In genomic region chr2:218523651-218524050, GRCh38 we compare ENCODE assay signal across 28 cellular contexts.
"Had no signal": no experiment of that assay in that cellular context is flagged by ENCODE, and none has a peak within 500 bp of the region (broad histone marks: within the 10 kb centered on the region; RNA-seq: fewer than 3 reads in every experiment).

No MANE protein-coding gene starts in this region.

- H3K4me1 Mint-ChIP-seq: endodermal cell had no signal

- H3K27ac Mint-ChIP-seq: dendritic cell treated with granulocyte-macrophage colony-stimulating factor and Interleukin-4, amounts not matched to agents 40 ng/mL and 50 ng/mL, for 4 days; endodermal cell had no signal

- ATAC-seq: effector memory CD8-positive, alpha-beta T cell; esophagus mucosa; foreskin keratinocyte; gastrocnemius medialis; gastroesophageal sphincter; heart left ventricle; heart right ventricle had no signal

- H3K27ac ChIP-seq: colonic mucosa, coronary artery, dorsolateral prefrontal cortex, epithelial cell of prostate, esophagus muscularis mucosa, foreskin keratinocyte, gastrocnemius medialis, gastroesophageal sphincter, heart left ventricle, heart right ventricle had no signal

- DNase-seq: colonic mucosa; cortex of kidney; dermis blood vessel endothelial cell; dorsolateral prefrontal cortex; effector CD4-positive, alpha-beta T cell; effector CD8-positive, alpha-beta T cell; effector memory CD4-positive, alpha-beta T cell; effector memory CD8-positive, alpha-beta T cell; endodermal cell; erythroblast; foreskin fibroblast; foreskin keratinocyte; foreskin melanocyte; gastrocnemius medialis; glutamatergic neuron; head of caudate nucleus; heart left ventricle; heart right ventricle had no signal

- H3K4me1 ChIP-seq: colonic mucosa, esophagus muscularis mucosa, foreskin keratinocyte, gastrocnemius medialis, gastroesophageal sphincter, heart left ventricle, heart right ventricle had no signal

- H3K4me3 ChIP-seq: colonic mucosa, coronary artery, dorsolateral prefrontal cortex, esophagus muscularis mucosa, gastrocnemius medialis, gastroesophageal sphincter, heart left ventricle, heart right ventricle had no signal

- H3K36me3 ChIP-seq: colonic mucosa had no signal

- H3K9me3 Mint-ChIP-seq: effector memory CD8-positive, alpha-beta T cell had no signal

- H3K9me3 ChIP-seq: colonic mucosa, esophagus muscularis mucosa, gastrocnemius medialis, gastroesophageal sphincter had no signal

- H3K4me3 Mint-ChIP-seq: dendritic cell treated with granulocyte-macrophage colony-stimulating factor and Interleukin-4, amounts not matched to agents 40 ng/mL and 50 ng/mL, for 4 days; effector memory CD8-positive, alpha-beta T cell; endodermal cell had no signal

- H3K27me3 Mint-ChIP-seq: dendritic cell treated with granulocyte-macrophage colony-stimulating factor and Interleukin-4, amounts not matched to agents 40 ng/mL and 50 ng/mL, for 4 days; effector memory CD8-positive, alpha-beta T cell had no signal

- H3K27me3 ChIP-seq: colonic mucosa, dorsolateral prefrontal cortex, esophagus muscularis mucosa, foreskin keratinocyte, gastrocnemius medialis, gastroesophageal sphincter, heart left ventricle, heart right ventricle had no signal

- FAIRE-seq: colon, endometrium, endothelial cell of umbilical vein, frontal cortex had no signal
